13 cellular contexts compared by ENCODE assay signal in genomic region chr18:48790869-48791635, GRCh38.
DNase-seq lines count a peak whose midpoint lies in the region; ATAC-seq, FAIRE-seq and TF ChIP-seq lines count a peak whose summit lies in the region.
"Had no signal": no experiment of that assay in that cellular context is flagged by ENCODE, and none has a peak within 500 bp of the region (broad histone marks: within the 10 kb centered on the region; RNA-seq: fewer than 3 reads in every experiment).

No MANE protein-coding gene starts in this region.

- H3K9me3 ChIP-seq in liver (ENCODE audit: control insufficient read depth in 4 of 4, low read length in 3 of 4) (no peaks in the 10 kb centered on the region), HepG2 (ENCODE audit: low read length) (no peaks in the 10 kb centered on the region), endodermal cell (ENCODE audit: control insufficient read depth, low read length) (no peaks in the 10 kb centered on the region), aorta (ENCODE audit: control insufficient read depth, low read length) (no peaks in the 10 kb centered on the region)
- no peaks in the 10 kb centered on the region for H3K9me3 ChIP-seq in CD8-positive, alpha-beta T cell (ENCODE audit: low read length)

- H3K4me3 ChIP-seq in liver (ENCODE audit: low read depth in 1 of 3, low read length in 3 of 3): no peak overlapping the region
- H3K4me3 ChIP-seq in HepG2 (replicated peaks in 1 of 3; ENCODE audit: insufficient read depth in 1 of 3, low read depth in 2 of 3, low read length in 3 of 3): no peak overlapping the region
- no peak overlapping the region for H3K4me3 ChIP-seq in endodermal cell (ENCODE audit: low read length)
- no peak overlapping the region for H3K4me3 ChIP-seq in aorta (ENCODE audit: low read length in 2 of 2)
- H3K4me3 ChIP-seq in CD8-positive, alpha-beta T cell (ENCODE audit: low read depth, low read length): no peak overlapping the region
- H3K4me3 ChIP-seq: GM23248, skin epidermis had no signal

- peaks cover 20% of the 10 kb centered on the region for H3K36me3 Mint-ChIP-seq in endodermal cell (ENCODE audit: low read depth)
- no peaks in the 10 kb centered on the region for H3K36me3 Mint-ChIP-seq in naive B cell
- no peaks in the 10 kb centered on the region for H3K36me3 Mint-ChIP-seq in CD8-positive, alpha-beta T cell

- ATAC-seq in HepG2: no peak
- ATAC-seq in naive B cell (ENCODE audit: low read depth in 2 of 2): peak; percentile 61 to 74
- no peak for ATAC-seq in aorta (ENCODE audit: low FRiP score)
- ATAC-seq in CD8-positive, alpha-beta T cell: no peak
- ATAC-seq: activated T-cell treated with anti-CD3 and anti-CD28 coated beads, Interleukin-2, amount 50 U/mL, for 4 hours had no signal

- in situ Hi-C loops in HepG2 (cut with HindIII; ENCODE audit: extremely low pct_ligation_motif_present, low pct_unique_long_range_greater_than_20kb): no loop called here

- H3K36me3 ChIP-seq in liver (ENCODE audit: control insufficient read depth in 4 of 4, insufficient read depth in 3 of 4, low read depth in 1 of 4, low read length in 3 of 4): peaks cover 0 to 3% (median 0%) of the 10 kb centered on the region in 4 donors
- H3K36me3 ChIP-seq in HepG2 (replicated peaks in 1 of 2; ENCODE audit: control insufficient read depth in 1 of 2, insufficient read depth in 2 of 2, low read length in 2 of 2): peaks cover 2 to 39% of the 10 kb centered on the region in 2 experiments; a peak in 3 of 5 replicates
- no peaks in the 10 kb centered on the region for H3K36me3 ChIP-seq in endodermal cell (ENCODE audit: control insufficient read depth, insufficient read depth, low read length)
- no peaks in the 10 kb centered on the region for H3K36me3 ChIP-seq in aorta (ENCODE audit: control insufficient read depth in 1 of 2, insufficient read depth in 2 of 2, low read length in 1 of 2)
- no peaks in the 10 kb centered on the region for H3K36me3 ChIP-seq in CD8-positive, alpha-beta T cell (ENCODE audit: insufficient read depth, low read length)

- H3K9ac ChIP-seq in liver (ENCODE audit: low read depth in 1 of 2, low read length in 2 of 2): peak overlapping the region in 1 of 2 donors; percentile 42
- no peak overlapping the region for H3K9ac ChIP-seq in HepG2 (ENCODE audit: insufficient read depth, low read depth, low read length)
- H3K9ac ChIP-seq in endodermal cell (ENCODE audit: extremely low read depth, low read length, poor library complexity, severe bottlenecking): no peak overlapping the region
- H3K9ac ChIP-seq: GM23248 had no signal

- H3K4me1 Mint-ChIP-seq in endodermal cell (peaks cover 11% of the 10 kb centered on the region), naive B cell (peaks cover 21 to 36% (median 36%) of the 10 kb centered on the region in 3 donors)
- peaks cover 5% of the 10 kb centered on the region for H3K4me1 Mint-ChIP-seq in CD8-positive, alpha-beta T cell (ENCODE audit: low read depth)

- no peaks in the 10 kb centered on the region for H3K79me2 ChIP-seq in HepG2 (ENCODE audit: insufficient read depth, low read length)

- no peak overlapping the region for H3K4me2 ChIP-seq in HepG2 (ENCODE audit: low read depth, low read length)

- H3K4me3 Mint-ChIP-seq in endodermal cell (no peak overlapping the region), naive B cell (peak overlapping the region in 1 of 8 donors; percentile 42)
- no peak overlapping the region for H3K4me3 Mint-ChIP-seq in CD8-positive, alpha-beta T cell
- H3K4me3 Mint-ChIP-seq: activated T-cell treated with anti-CD3 and anti-CD28 coated beads, Interleukin-2, amount 50 U/mL, for 4 hours had no signal

- no peak for TF ChIP-seq CTCF in liver (IDR thresholded peaks at IDR 0.05; ENCODE audit: low read depth, low read length, missing input control)
- TF ChIP-seq CTCF in HepG2 (CRISPR knock-in tag; IDR thresholded peaks at IDR 0.05): no peak
- no peak for TF ChIP-seq CTCF in endodermal cell (conservative IDR thresholded peaks at IDR 0.05)
- TF ChIP-seq CTCF in CD8-positive, alpha-beta T cell (IDR thresholded peaks at IDR 0.05): no peak

- H3K9me3 Mint-ChIP-seq in endodermal cell (no peaks in the 10 kb centered on the region), naive B cell (peaks cover 0 to 2% (median 0%) of the 10 kb centered on the region in 7 donors)
- H3K9me3 Mint-ChIP-seq in CD8-positive, alpha-beta T cell: no peaks in the 10 kb centered on the region
- H3K9me3 Mint-ChIP-seq: activated T-cell treated with anti-CD3 and anti-CD28 coated beads, Interleukin-2, amount 50 U/mL, for 4 hours had no signal

- FAIRE-seq in HepG2 (lab: Jason Lieb, UNC): no peak

- no TSS peak for BruUV-seq in HepG2 (replicated peaks; lab: Mats Ljungman, UMichigan)

- TF ChIP-seq POLR2A in HepG2 (IDR thresholded peaks at IDR 0.05; ENCODE audit: insufficient read depth in 1 of 2, low read depth in 2 of 2, low read length in 2 of 2): no peak

- H3K27ac Mint-ChIP-seq in endodermal cell: no peak overlapping the region
- peak overlapping the region in 3 of 6 donors; percentile 1 to 95 (median 36) for H3K27ac Mint-ChIP-seq in naive B cell
- H3K27ac Mint-ChIP-seq in CD8-positive, alpha-beta T cell: no peak overlapping the region

- TF ChIP-seq RAD21 in liver (IDR thresholded peaks at IDR 0.05) (no peak), HepG2 (CRISPR knock-in tag; IDR thresholded peaks at IDR 0.05) (no peak)

- H4K20me1 ChIP-seq in HepG2 (ENCODE audit: insufficient read depth, low read length): no peaks in the 10 kb centered on the region

- TF ChIP-seq EP300 in HepG2 (IDR thresholded peaks at IDR 0.05; ENCODE audit: low read depth in 2 of 2, low read length in 2 of 2) (no peak), HepG2 (CRISPR knock-in tag; IDR thresholded peaks at IDR 0.05; ENCODE audit: borderline replicate concordance) (no peak)

- H2AFZ ChIP-seq in HepG2 (ENCODE audit: low read length): no peak overlapping the region
- H2AFZ ChIP-seq: GM23248 had no signal

- WGBS in liver: 88% methylated on average over 1 of the region's 1 CpG
- WGBS in HepG2 (ENCODE audit: low lambda C conversion rate): 100% methylated on average over 1 of the region's 1 CpG
- WGBS in endodermal cell (ENCODE audit: insufficient coverage in 1 of 2, insufficient read length in 1 of 2), 2 experiments: 86 to 100% methylated on average over 1 of the region's 1 CpG
- WGBS in aorta, 2 donors: 0 to 6% methylated on average over 1 of the region's 1 CpG

- CTCF ChIA-PET in HepG2 (lab: Yijun Ruan, JAX; ENCODE audit: low intra/inter-chr PET ratio, low total read pairs): no interaction called here
- CTCF ChIA-PET in CD8-positive, alpha-beta T cell (lab: Charles Lee): interaction anchor here (1.2 to 1.5 kb wide), 3 partner anchors 13 to 59 kb away, joined by 3 to 7 read pairs (median 4); no protein-coding TSS in a partner anchor

- POLR2A ChIA-PET in HepG2 (lab: Yijun Ruan, JAX): no interaction called here
- POLR2A ChIA-PET in CD8-positive, alpha-beta T cell (lab: Charles Lee): no interaction called here

- H3K4me1 ChIP-seq in liver (ENCODE audit: control insufficient read depth in 4 of 4, insufficient read depth in 4 of 4, low read length in 3 of 4): peaks cover 0 to 5% (median 0%) of the 10 kb centered on the region in 4 donors
- H3K4me1 ChIP-seq in HepG2 (ENCODE audit: insufficient read depth, low read length): no peaks in the 10 kb centered on the region
- H3K4me1 ChIP-seq in endodermal cell (ENCODE audit: control insufficient read depth, insufficient read depth, low read length): no peaks in the 10 kb centered on the region
- no peaks in the 10 kb centered on the region for H3K4me1 ChIP-seq in aorta (ENCODE audit: control insufficient read depth in 1 of 2, insufficient read depth in 2 of 2, low read length in 2 of 2)
- no peaks in the 10 kb centered on the region for H3K4me1 ChIP-seq in CD8-positive, alpha-beta T cell (ENCODE audit: insufficient read depth, low read length)

- no peaks in the 10 kb centered on the region for H3K27me3 Mint-ChIP-seq in endodermal cell (ENCODE audit: insufficient read depth)
- no peaks in the 10 kb centered on the region for H3K27me3 Mint-ChIP-seq in naive B cell
- no peaks in the 10 kb centered on the region for H3K27me3 Mint-ChIP-seq in CD8-positive, alpha-beta T cell (ENCODE audit: low read depth)

- peak overlapping the region; percentile 75 to 80 for H3K27ac ChIP-seq in liver (ENCODE audit: low read depth in 1 of 2, low read length in 2 of 2)
- H3K27ac ChIP-seq in HepG2 (ENCODE audit: extremely low read length, insufficient read depth, low read length): no peak overlapping the region
- no peak overlapping the region for H3K27ac ChIP-seq in endodermal cell (ENCODE audit: low read depth, low read length)
- H3K27ac ChIP-seq in aorta (ENCODE audit: low read depth in 1 of 2, low read length in 2 of 2): peak overlapping the region; percentile 8 to 60
- H3K27ac ChIP-seq in CD8-positive, alpha-beta T cell (ENCODE audit: low read depth, low read length): no peak overlapping the region
- H3K27ac ChIP-seq: GM23248 had no signal

- intact Hi-C loops in HepG2 (cut with micrococcal nuclease; ENCODE audit: unreplicated experiment) (no loop called here), aorta (cut with DNase I) (loop anchor here in 1 of 2 donors (1.0 kb wide), 2 partner anchors 9 to 16 kb away; no protein-coding TSS in a partner anchor)
- intact Hi-C loops in CD8-positive, alpha-beta T cell (cut with DNase I, micrococcal nuclease): no loop called here

- H3K27me3 ChIP-seq in liver (ENCODE audit: control insufficient read depth in 4 of 4, insufficient read depth in 4 of 4, low read length in 3 of 4) (no peaks in the 10 kb centered on the region), HepG2 (ENCODE audit: control insufficient read depth in 1 of 2, insufficient read depth in 2 of 2, low read length in 2 of 2) (no peaks in the 10 kb centered on the region), endodermal cell (ENCODE audit: control insufficient read depth, insufficient read depth, low read length, poor library complexity, severe bottlenecking) (no peaks in the 10 kb centered on the region), aorta (ENCODE audit: control insufficient read depth in 1 of 2, insufficient read depth in 2 of 2, low read length in 1 of 2) (no peaks in the 10 kb centered on the region)
- no peaks in the 10 kb centered on the region for H3K27me3 ChIP-seq in CD8-positive, alpha-beta T cell (ENCODE audit: insufficient read depth, low read length)

- DNase-seq in HepG2 (ENCODE audit: low spot score) (no peak), endodermal cell (peak; percentile 37), naive B cell (no peak), aorta (peak; percentile 39 to 70), GM19240 (ENCODE audit: insufficient read length, low spot score) (no peak), 8988T (no peak)
- no peak for DNase-seq in CD8-positive, alpha-beta T cell
- DNase-seq: activated T-cell treated with anti-CD3 and anti-CD28 coated beads, Interleukin-2, amount 50 U/mL, for 4 hours; cortex of kidney; NCI-H187 treated with DMSO at 0.1 percent for 48 hours had no signal

TF ChIP-seq in liver, 16 proteins besides CTCF, POLR2A, EP300 and RAD21 (continues in another document):
- TF ChIP-seq EGR1 (IDR thresholded peaks at IDR 0.05; ENCODE audit: low read depth in 2 of 2): no peak

Comparison
In these comparisons a context has a peak if more than half of its experiments do, and no peak if none do; other contexts are left out.
1. H3K27ac ChIP-seq: peak in liver (2 of 2) and aorta (2 of 2); none in HepG2 (single experiment), endodermal cell (single experiment) and CD8-positive, alpha-beta T cell (single experiment).
2. ATAC-seq: peak in naive B cell (2 of 2); none in HepG2 (single experiment), aorta (single experiment) and CD8-positive, alpha-beta T cell (single experiment).
3. DNase-seq: peak in endodermal cell (single experiment) and aorta (2 of 2); none in HepG2 (single experiment), naive B cell (single experiment), CD8-positive, alpha-beta T cell (0 of 7), GM19240 (single experiment) and 8988T (single experiment).